In the genomic region with DNA sequence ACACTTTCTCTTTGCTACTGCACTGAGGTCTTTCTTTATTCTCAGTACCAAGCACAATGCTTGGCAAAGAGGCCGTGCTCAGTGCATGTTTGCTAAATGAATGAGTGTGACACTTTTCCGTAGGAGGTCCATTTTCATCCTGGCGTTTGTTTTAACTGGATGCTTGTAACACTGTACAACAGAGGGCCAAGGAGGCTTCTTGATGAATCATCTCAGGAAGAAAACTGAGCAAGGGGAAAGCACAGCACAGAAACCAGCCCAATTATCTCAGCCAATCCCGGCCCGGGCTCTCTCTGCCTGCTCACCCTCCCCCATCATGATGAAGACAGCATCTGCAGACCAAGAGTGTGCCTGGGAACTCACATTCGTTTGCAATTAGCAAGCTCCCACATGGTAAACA, we compare ENCODE assay signal across 16 cellular contexts.
DNase-seq lines count a peak whose midpoint lies in the region; ATAC-seq and TF ChIP-seq lines count a peak whose summit lies in the region.
"Had no signal": no experiment of that assay in that cellular context is flagged by ENCODE, and none has a peak within 500 bp of the region (broad histone marks: within the 10 kb centered on the region; RNA-seq: fewer than 3 reads in every experiment).

No MANE protein-coding gene starts in this region.

- no peaks in the 10 kb centered on the region for H3K9me2 ChIP-seq in PC-9 (ENCODE audit: insufficient read depth)

- no peaks in the 10 kb centered on the region for H3K27me3 ChIP-seq in AG04450 (ENCODE audit: control insufficient read depth, insufficient read depth, low read length)
- peaks cover 0 to 17% of the 10 kb centered on the region in 2 donors for H3K27me3 ChIP-seq in left lung
- peaks cover 46% of the 10 kb centered on the region for H3K27me3 ChIP-seq in PC-9 (ENCODE audit: insufficient read depth, low read depth)
- no peaks in the 10 kb centered on the region for H3K27me3 ChIP-seq in BE2C
- H3K27me3 ChIP-seq: cardiac muscle cell, esophagus squamous epithelium had no signal

- H3K4me3 ChIP-seq in AG04450 (ENCODE audit: low read depth, low read length) (no peak overlapping the region), left lung (no peak overlapping the region), PC-9 (no peak overlapping the region), BE2C (ENCODE audit: low read depth, low read length) (no peak overlapping the region)
- H3K4me3 ChIP-seq: cardiac muscle cell, esophagus squamous epithelium, HAP-1 had no signal

- H3F3A ChIP-seq in PC-9 (ENCODE audit: insufficient read depth, low read depth), result no peaks in the 10 kb centered on the region

- H3K4me1 ChIP-seq in left lung (no peaks in the 10 kb centered on the region), PC-9 (replicated peaks; ENCODE audit: insufficient read depth) (no peaks in the 10 kb centered on the region), BE2C (no peaks in the 10 kb centered on the region)
- H3K4me1 ChIP-seq: esophagus squamous epithelium, HAP-1 had no signal

- POLR2A ChIA-PET in AG04450 (lab: Yijun Ruan, JAX) (no interaction called here), PC-9 (lab: Charles Lee; ENCODE audit: unreplicated experiment) (no interaction called here)

- H3K36me3 ChIP-seq in left lung (no peaks in the 10 kb centered on the region), PC-9 (ENCODE audit: low read depth) (no peaks in the 10 kb centered on the region), BE2C (no peaks in the 10 kb centered on the region)
- H3K36me3 ChIP-seq: cardiac muscle cell, esophagus squamous epithelium, HAP-1, WERI-Rb-1 had no signal

- H3K27me3 Mint-ChIP-seq in HFFc6 (ENCODE audit: insufficient read depth) (peaks cover 14% of the 10 kb centered on the region; the same call in 1 of the 2 replicates), Calu3 (ENCODE audit: unreplicated experiment) (no peaks in the 10 kb centered on the region)

- H2AFZ ChIP-seq in PC-9, result no peak overlapping the region

- H3K79me2 ChIP-seq in PC-9 (ENCODE audit: low read depth), result no peaks in the 10 kb centered on the region

- CTCF ChIA-PET in AG04450 (lab: Charles Lee) (no interaction called here), PC-9 (lab: Charles Lee) (no interaction called here), Calu3 (lab: Charles Lee) (no interaction called here)

- H3K27ac Mint-ChIP-seq in HFFc6, result no peak overlapping the region; the same call in 1 of the 2 replicates
- H3K27ac Mint-ChIP-seq in Calu3 (ENCODE audit: unreplicated experiment), result no peak overlapping the region

- H3K36me3 Mint-ChIP-seq in HFFc6 (ENCODE audit: low read depth) (no peaks in the 10 kb centered on the region), Calu3 (ENCODE audit: insufficient read depth, unreplicated experiment) (no peaks in the 10 kb centered on the region)

- H3K27ac ChIP-seq in AG04450 (ENCODE audit: low read depth, low read length) (no peak overlapping the region), left lung (no peak overlapping the region), PC-9 (no peak overlapping the region)
- H3K27ac ChIP-seq: C4-2B, cardiac muscle cell, esophagus squamous epithelium, WERI-Rb-1 had no signal

- ATAC-seq in left lung, result peak; percentile 55
- ATAC-seq: left colon had no signal

- H3K9me3 Mint-ChIP-seq in HFFc6 (peaks cover 7% of the 10 kb centered on the region; the same call in 1 of the 2 replicates), Calu3 (ENCODE audit: low read depth, unreplicated experiment) (peaks cover 7% of the 10 kb centered on the region)

- H3K4me2 ChIP-seq in PC-9, result no peak overlapping the region

- no peaks in the 10 kb centered on the region for H3K9me3 ChIP-seq in AG04450 (ENCODE audit: control insufficient read depth, insufficient read depth, low read length)
- peaks cover 0 to 3% of the 10 kb centered on the region in 2 donors for H3K9me3 ChIP-seq in left lung
- H3K9me3 ChIP-seq in PC-9 (ENCODE audit: insufficient read depth, low read depth), result no peaks in the 10 kb centered on the region
- no peaks in the 10 kb centered on the region; the same call in 1 of the 2 replicates for H3K9me3 ChIP-seq in BE2C
- H3K9me3 ChIP-seq: esophagus squamous epithelium, HAP-1 had no signal

- H3K4me3 Mint-ChIP-seq in HFFc6 (peak overlapping the region; percentile 45), Calu3 (ENCODE audit: low read depth, unreplicated experiment) (no peak overlapping the region)

- no peaks in the 10 kb centered on the region for H4K20me1 ChIP-seq in PC-9 (ENCODE audit: insufficient read depth)

- TF ChIP-seq CTCF in AG04450 (IDR thresholded peaks at IDR 0.05; ENCODE audit: low read depth, low read length) (no peak), HFFc6 (IDR thresholded peaks at IDR 0.05) (no peak), left lung (IDR thresholded peaks at IDR 0.05) (no peak), PC-9 (conservative IDR thresholded peaks at IDR 0.05) (no peak), BE2C (IDR thresholded peaks at IDR 0.05; ENCODE audit: low read depth, low read length) (no peak), Calu3 (IDR thresholded peaks at IDR 0.05; ENCODE audit: unreplicated experiment) (no peak)

- H3K4me1 Mint-ChIP-seq in HFFc6 (ENCODE audit: low read depth) (peaks cover 15% of the 10 kb centered on the region), Calu3 (ENCODE audit: low read depth, unreplicated experiment) (no peaks in the 10 kb centered on the region)

- DNase-seq in AG04450 (ENCODE audit: low read depth, low spot score) (peak; percentile 48), HFFc6 (peak; percentile 74), cerebellar cortex (ENCODE audit: low spot score) (peak; percentile 81), left lung (no peak), PC-9 (no peak), BE2C (no peak), mucosa of gallbladder (ENCODE audit: low spot score) (no peak), Calu3 (no peak)
- DNase-seq: activated T-cell treated with anti-CD3 and anti-CD28 coated beads for 4 hours; esophagus squamous epithelium; left colon; stimulated activated CD4-positive, alpha-beta T cell treated with anti-CD3 and anti-CD28 coated beads, Interleukin-4, amount 100 ng/mL, for 24 hours; WERI-Rb-1 had no signal

- BruUV-seq in PC-9 (replicated peaks; lab: Mats Ljungman, UMichigan), result no TSS peak
- no TSS peak for BruUV-seq in Calu3 (replicated peaks; lab: Mats Ljungman, UMichigan)

- intact Hi-C loops in left lung (cut with DNase I) (no loop called here), PC-9 (cut with micrococcal nuclease; ENCODE audit: unreplicated experiment) (no loop called here), Calu3 (cut with micrococcal nuclease; ENCODE audit: unreplicated experiment) (no loop called here)

Comparison
In these comparisons a context has a peak if more than half of its experiments do, and no peak if none do; other contexts are left out.
1. DNase-seq: peak in AG04450 (single experiment), HFFc6 (single experiment) and cerebellar cortex (single experiment); none in left lung (0 of 2), PC-9 (0 of 2), BE2C (single experiment), mucosa of gallbladder (single experiment) and Calu3 (single experiment).